Comparison of ENCODE assay signal across 27 cellular contexts in the genomic region with DNA sequence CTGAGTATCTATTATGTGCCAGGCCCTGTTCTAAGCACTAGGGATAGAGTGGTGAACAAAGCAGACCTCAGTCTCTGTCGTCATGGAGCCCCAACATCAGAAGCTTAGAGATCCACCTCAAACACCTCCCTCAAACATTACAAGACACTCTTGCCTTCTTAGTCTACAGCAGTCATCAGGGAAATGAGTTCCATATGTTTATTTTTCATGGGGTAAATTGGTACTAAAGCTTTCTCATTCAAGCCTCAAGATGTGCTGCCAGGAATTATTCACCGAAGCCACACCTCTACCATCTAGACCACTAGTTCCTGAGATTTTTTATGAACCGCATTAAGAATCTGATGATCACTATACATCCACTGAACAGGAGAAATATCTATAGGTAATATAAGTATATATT.
"Had no signal": no experiment of that assay in that cellular context is flagged by ENCODE, and none has a peak within 500 bp of the region (broad histone marks: within the 10 kb centered on the region; RNA-seq: fewer than 3 reads in every experiment).

No MANE protein-coding gene starts in this region.

- H3K36me3 Mint-ChIP-seq: activated naive CD4-positive, alpha-beta T cell treated with anti-CD3 and anti-CD28 coated beads, Interleukin-2, amount 10 ng/mL, durations not matched to agents 7 days and 5 days; activated naive CD8-positive, alpha-beta T cell treated with anti-CD3 and anti-CD28 coated beads, Interleukin-2, amount 10 ng/mL, durations not matched to agents 7 days and 5 days; naive B cell had no signal

- H3K27me3 ChIP-seq: esophagus muscularis mucosa, neutrophil, ovary, right lobe of liver, testis, transverse colon had no signal

- H3K9me3 ChIP-seq: esophagus muscularis mucosa, neutrophil, ovary, right lobe of liver, testis, transverse colon had no signal

- H3K4me3 ChIP-seq: esophagus muscularis mucosa, ovary, right lobe of liver, testis, transverse colon had no signal

- H3K4me3 Mint-ChIP-seq: activated naive CD4-positive, alpha-beta T cell treated with anti-CD3 and anti-CD28 coated beads, Interleukin-2, amount 10 ng/mL, durations not matched to agents 7 days and 5 days; activated naive CD8-positive, alpha-beta T cell treated with anti-CD3 and anti-CD28 coated beads, Interleukin-2, amount 10 ng/mL, durations not matched to agents 7 days and 5 days; central memory CD8-positive, alpha-beta T cell; dendritic cell treated with granulocyte-macrophage colony-stimulating factor and Interleukin-4, amounts not matched to agents 40 ng/mL and 50 ng/mL, for 4 days; naive B cell; nephron progenitor cell; T-helper 17 cell had no signal

- H3K4me1 ChIP-seq: esophagus muscularis mucosa, right lobe of liver, testis, transverse colon had no signal

- DNase-seq: activated CD4-positive, alpha-beta T cell treated with anti-CD3 and anti-CD28 coated beads for 4 hours; activated CD4-positive, alpha-beta T cell treated with anti-CD3 and anti-CD28 coated beads, Interleukin-2, amount 50 U/mL, for 4 hours; activated CD4-positive, CD25-positive, alpha-beta regulatory T cell; activated CD8-positive, alpha-beta memory T cell treated with anti-CD3 and anti-CD28 coated beads for 24 hours; activated gamma-delta T cell; activated naive CD4-positive, alpha-beta T cell treated with anti-CD3 and anti-CD28 coated beads, Interleukin-2, amount 10 ng/mL, durations not matched to agents 7 days and 5 days; activated naive CD8-positive, alpha-beta T cell treated with anti-CD3 and anti-CD28 coated beads, Interleukin-2, amount 10 ng/mL, durations not matched to agents 7 days and 5 days; amniotic stem cell; head of caudate nucleus; hippocampal formation; kidney; left colon; mammary epithelial cell; naive B cell; nephron progenitor cell; ovary; right lobe of liver; stimulated activated CD4-positive, alpha-beta T cell treated with anti-CD3 and anti-CD28 coated beads, Interleukin-2, amount 100 ng/mL, for 48 hours; stimulated activated naive CD4-positive, alpha-beta T cell treated with Interleukin-2 at 50 U/mL for 16 hours; T-helper 17 cell; testis; transverse colon had no signal

- H3K27ac ChIP-seq: esophagus muscularis mucosa, neutrophil, ovary, right lobe of liver, testis, transverse colon had no signal

- H3K4me1 Mint-ChIP-seq: activated naive CD4-positive, alpha-beta T cell treated with anti-CD3 and anti-CD28 coated beads, Interleukin-2, amount 10 ng/mL, durations not matched to agents 7 days and 5 days; activated naive CD8-positive, alpha-beta T cell treated with anti-CD3 and anti-CD28 coated beads, Interleukin-2, amount 10 ng/mL, durations not matched to agents 7 days and 5 days; central memory CD8-positive, alpha-beta T cell; nephron progenitor cell; T-helper 17 cell had no signal

- H3K9me3 Mint-ChIP-seq: activated naive CD4-positive, alpha-beta T cell treated with anti-CD3 and anti-CD28 coated beads, Interleukin-2, amount 10 ng/mL, durations not matched to agents 7 days and 5 days; central memory CD8-positive, alpha-beta T cell; dendritic cell treated with granulocyte-macrophage colony-stimulating factor and Interleukin-4, amounts not matched to agents 40 ng/mL and 50 ng/mL, for 4 days; naive B cell; nephron progenitor cell had no signal

- H3K27ac Mint-ChIP-seq: activated naive CD4-positive, alpha-beta T cell treated with anti-CD3 and anti-CD28 coated beads, Interleukin-2, amount 10 ng/mL, durations not matched to agents 7 days and 5 days; activated naive CD8-positive, alpha-beta T cell treated with anti-CD3 and anti-CD28 coated beads, Interleukin-2, amount 10 ng/mL, durations not matched to agents 7 days and 5 days; dendritic cell treated with granulocyte-macrophage colony-stimulating factor and Interleukin-4, amounts not matched to agents 40 ng/mL and 50 ng/mL, for 4 days; nephron progenitor cell; progenitor cell of endocrine pancreas; T-helper 17 cell had no signal

- H3K27me3 Mint-ChIP-seq: dendritic cell treated with granulocyte-macrophage colony-stimulating factor and Interleukin-4, amounts not matched to agents 40 ng/mL and 50 ng/mL, for 4 days had no signal

- ATAC-seq: left colon, right lobe of liver, T-helper 17 cell had no signal

- H3K36me3 ChIP-seq: esophagus muscularis mucosa, neutrophil, ovary, right lobe of liver, transverse colon had no signal
